In genomic region chr4:47675810-47676209, GRCh38 we compare ENCODE assay signal across 27 cellular contexts.
"Had no signal": no experiment of that assay in that cellular context is flagged by ENCODE, and none has a peak within 500 bp of the region (broad histone marks: within the 10 kb centered on the region; RNA-seq: fewer than 3 reads in every experiment).

No MANE protein-coding gene starts in this region.

- H3K4me1 ChIP-seq: ascending aorta, body of pancreas, Peyer's patch had no signal

- H3K27me3 ChIP-seq: ascending aorta, body of pancreas, Peyer's patch had no signal

- H3K9me3 ChIP-seq: ascending aorta, body of pancreas, Peyer's patch had no signal

- H3K4me3 ChIP-seq: ascending aorta, body of pancreas, Peyer's patch had no signal

- FAIRE-seq: bronchial epithelial cell had no signal

- H3K36me3 ChIP-seq: ascending aorta, Peyer's patch, WERI-Rb-1 had no signal

- H3K27ac ChIP-seq: ascending aorta, body of pancreas, Peyer's patch, RWPE1, WERI-Rb-1 had no signal

- DNase-seq: activated CD4-positive, alpha-beta T cell treated with anti-CD3 and anti-CD28 coated beads for 4 hours; activated CD8-positive, alpha-beta memory T cell treated with anti-CD3 and anti-CD28 coated beads, Interleukin-2, amount 50 U/mL, for 48 hours; activated CD8-positive, alpha-beta T cell treated with anti-CD3 and anti-CD28 coated beads, Interleukin-2, amount 10 ng/mL, durations not matched to agents 7 days and 5 days; activated naive CD4-positive, alpha-beta T cell; activated naive CD8-positive, alpha-beta T cell treated with anti-CD3 and anti-CD28 coated beads, Interleukin-2, amount 50 U/mL, for 24 hours; activated T-cell treated with anti-CD3 and anti-CD28 coated beads, Interleukin-2, amount 50 U/mL, for 1 hour; amniotic stem cell; body of pancreas; central memory CD4-positive, alpha-beta T cell; MM.1S; NCI-H1105; NCI-H1436; NCI-H1694 treated with DMSO at 0.1 percent for 48 hours; NCI-H2029 treated with DMSO at 0.1 percent for 48 hours; NCI-H345; NCI-H510A; NCI-H526 treated with DMSO at 0.1 percent for 48 hours; NCI-H82; Peyer's patch; Right ventricle myocardium superior; T-helper 1 cell; WERI-Rb-1 had no signal

- ATAC-seq: activated CD4-positive, CD25-positive, alpha-beta regulatory T cell treated with anti-CD3 and anti-CD28 coated beads, Interleukin-2, amount 50 U/mL, for 24 hours; activated CD8-positive, alpha-beta T cell treated with anti-CD3 and anti-CD28 coated beads, Interleukin-2, amount 10 ng/mL, durations not matched to agents 7 days and 5 days; activated naive CD4-positive, alpha-beta T cell treated with anti-CD3 and anti-CD28 coated beads, Interleukin-2, amount 50 U/mL, for 72 hours; activated naive CD8-positive, alpha-beta T cell treated with anti-CD3 and anti-CD28 coated beads, Interleukin-2, amount 50 U/mL, for 24 hours; body of pancreas had no signal
